ENCODE assay signal across 8 cellular contexts in genomic region chr9:14993061-14993800, GRCh38.
A peak's percentile ranks its signal among the peaks of the same experiment; 100 is the strongest.
DNase-seq lines count a peak whose midpoint lies in the region; ATAC-seq and TF ChIP-seq lines count a peak whose summit lies in the region.

No MANE protein-coding gene starts in this region.

- H3K4me1 ChIP-seq in neural progenitor cell = no peaks in the 10 kb centered on the region
- peaks cover 0 to 24% (median 19%) of the 10 kb centered on the region in 5 donors for H3K4me1 ChIP-seq in subcutaneous abdominal adipose tissue (ENCODE audit: control insufficient read depth in 5 of 5, insufficient read depth in 5 of 5, low read length in 5 of 5)

- DNase-seq in AG09309 (ENCODE audit: low read depth) (peak; percentile 2), RPMI8226 (peak; percentile 14), glomerular endothelial cell (ENCODE audit: extremely low read depth, low read depth, low spot score) (peak; percentile 39), neural progenitor cell (ENCODE audit: low spot score) (peak; percentile 95)

- peaks cover 33% of the 10 kb centered on the region for H3K4me1 Mint-ChIP-seq in activated naive CD4-positive, alpha-beta T cell treated with anti-CD3 and anti-CD28 coated beads, Interleukin-2, amount 50 U/mL, for 24 hours
- H3K4me1 Mint-ChIP-seq in neural progenitor cell = peaks cover 27% of the 10 kb centered on the region

- no peaks in the 10 kb centered on the region for H3K27me3 Mint-ChIP-seq in activated naive CD4-positive, alpha-beta T cell treated with anti-CD3 and anti-CD28 coated beads, Interleukin-2, amount 50 U/mL, for 24 hours
- H3K27me3 Mint-ChIP-seq in neural progenitor cell (ENCODE audit: insufficient read depth, low read depth) = peaks cover 6% of the 10 kb centered on the region

- TF ChIP-seq CTCF in AG09309 (IDR thresholded peaks at IDR 0.05; ENCODE audit: control insufficient read depth, insufficient read depth, low read depth, low read length, missing control alignments) = no peak
- no peak for TF ChIP-seq CTCF in neural progenitor cell (IDR thresholded peaks at IDR 0.05)

- H3K27ac ChIP-seq in neural progenitor cell (peak overlapping the region; percentile 53), subcutaneous abdominal adipose tissue (ENCODE audit: low read depth, low read length) (peak overlapping the region; percentile 90)

- peak overlapping the region; percentile 67 for H3K4me2 ChIP-seq in neural progenitor cell

- H2AFZ ChIP-seq in neural progenitor cell (replicated peaks) = peak overlapping the region; percentile 80

- H3K4me3 ChIP-seq in AG09309 (ENCODE audit: control insufficient read depth, low read depth, low read length) (peak overlapping the region; percentile 67), neural progenitor cell (peak overlapping the region; percentile 53), subcutaneous abdominal adipose tissue (ENCODE audit: low read depth in 1 of 5, low read length in 5 of 5) (peak overlapping the region; percentile 72 to 92 (median 87))

- H3K79me2 ChIP-seq in neural progenitor cell (ENCODE audit: low read depth) = no peaks in the 10 kb centered on the region

- no peaks in the 10 kb centered on the region for H3K27me3 ChIP-seq in neural progenitor cell
- no peaks in the 10 kb centered on the region for H3K27me3 ChIP-seq in subcutaneous abdominal adipose tissue (ENCODE audit: control insufficient read depth in 5 of 5, insufficient read depth in 4 of 5, low read length in 5 of 5)

- H3K9me3 ChIP-seq in neural progenitor cell (ENCODE audit: low read depth) = no peaks in the 10 kb centered on the region
- no peaks in the 10 kb centered on the region for H3K9me3 ChIP-seq in subcutaneous abdominal adipose tissue (ENCODE audit: control insufficient read depth in 5 of 5, low read length in 5 of 5)

- no peaks in the 10 kb centered on the region for H4K20me1 ChIP-seq in neural progenitor cell (ENCODE audit: low read depth)

- peak; percentile 55 for ATAC-seq in HG03039 (IDR thresholded peaks at IDR 0.05; ENCODE audit: unreplicated experiment)
- no peak for ATAC-seq in HG02588 (IDR thresholded peaks at IDR 0.05; ENCODE audit: unreplicated experiment)

- H3K36me3 ChIP-seq in neural progenitor cell (no peaks in the 10 kb centered on the region), subcutaneous abdominal adipose tissue (ENCODE audit: control insufficient read depth in 5 of 5, insufficient read depth in 5 of 5, low read length in 5 of 5) (no peaks in the 10 kb centered on the region)

- peak overlapping the region; percentile 37 for H3K27ac Mint-ChIP-seq in activated naive CD4-positive, alpha-beta T cell treated with anti-CD3 and anti-CD28 coated beads, Interleukin-2, amount 50 U/mL, for 24 hours
- peak overlapping the region; percentile 92 for H3K27ac Mint-ChIP-seq in neural progenitor cell

- H3K9me3 Mint-ChIP-seq in activated naive CD4-positive, alpha-beta T cell treated with anti-CD3 and anti-CD28 coated beads, Interleukin-2, amount 50 U/mL, for 24 hours = no peaks in the 10 kb centered on the region
- no peaks in the 10 kb centered on the region for H3K9me3 Mint-ChIP-seq in neural progenitor cell

- H3F3A ChIP-seq in neural progenitor cell (ENCODE audit: low read depth) = peaks cover 6% of the 10 kb centered on the region

- H3K4me3 Mint-ChIP-seq in activated naive CD4-positive, alpha-beta T cell treated with anti-CD3 and anti-CD28 coated beads, Interleukin-2, amount 50 U/mL, for 24 hours = peak overlapping the region; percentile 86
- H3K4me3 Mint-ChIP-seq in neural progenitor cell = peak overlapping the region; percentile 87

- no peaks in the 10 kb centered on the region for H3K36me3 Mint-ChIP-seq in activated naive CD4-positive, alpha-beta T cell treated with anti-CD3 and anti-CD28 coated beads, Interleukin-2, amount 50 U/mL, for 24 hours
- peaks cover 5% of the 10 kb centered on the region for H3K36me3 Mint-ChIP-seq in neural progenitor cell

- H3K9ac ChIP-seq in neural progenitor cell = no peak overlapping the region
- peak overlapping the region in 4 of 5 donors; percentile 26 to 88 (median 74) for H3K9ac ChIP-seq in subcutaneous abdominal adipose tissue (ENCODE audit: low read length in 5 of 5)

Comparison
In these comparisons a context has a peak if more than half of its experiments do, and no peak if none do; other contexts are left out.
1. DNase-seq: peak in every context shown above with its lines; median percentile 95 in neural progenitor cell; 39 in glomerular endothelial cell; 14 in RPMI8226; 2 in AG09309.